Comparison of ENCODE assay signal across 8 cellular contexts in the genomic region with DNA sequence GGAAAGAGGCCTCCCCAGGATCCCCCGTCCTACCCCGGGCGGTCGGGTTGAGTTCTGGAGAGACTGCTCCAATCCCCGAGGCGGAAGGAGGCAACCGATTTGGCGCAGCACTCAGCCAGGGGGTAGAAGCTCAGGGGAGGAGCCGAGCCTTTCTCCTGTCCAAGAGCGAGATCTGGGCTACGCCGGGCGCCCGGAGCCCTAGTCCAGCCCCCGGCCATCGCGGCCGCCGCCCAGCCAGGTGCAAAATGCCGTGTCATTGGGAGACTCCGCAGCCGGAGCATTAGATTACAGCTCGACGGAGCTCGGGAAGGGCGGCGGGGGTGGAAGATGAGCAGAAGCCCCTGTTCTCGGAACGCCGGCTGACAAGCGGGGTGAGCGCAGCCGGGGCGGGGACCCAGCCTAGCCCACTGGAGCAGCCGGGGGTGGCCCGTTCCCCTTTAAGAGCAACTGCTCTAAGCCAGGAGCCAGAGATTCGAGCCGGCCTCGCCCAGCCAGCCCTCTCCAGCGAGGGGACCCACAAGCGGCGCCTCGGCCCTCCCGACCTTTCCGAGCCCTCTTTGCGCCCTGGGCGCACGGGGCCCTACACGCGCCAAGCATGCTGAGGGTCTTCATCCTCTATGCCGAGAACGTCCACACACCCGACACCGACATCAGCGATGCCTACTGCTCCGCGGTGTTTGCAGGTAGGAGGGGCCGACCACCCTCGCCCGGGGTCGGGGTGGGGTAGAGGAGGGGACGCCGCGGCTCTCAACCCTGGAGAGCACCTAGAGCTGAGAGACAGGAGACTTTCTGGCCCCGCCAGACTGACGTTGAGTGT. TPM values are rescaled to one million over a fixed set of nuclear protein-coding genes. Genes with fewer than 3 reads are reported as not detected.
DNase-seq lines count a peak whose midpoint lies in the region; ATAC-seq and TF ChIP-seq lines count a peak whose summit lies in the region.

TSS of gene DYSF (plus strand) at position 158 of the 817 bp plus-strand sequence.

- peaks cover 5% of the 10 kb centered on the region for H3K79me1 ChIP-seq in mesenchymal stem cell (replicated peaks; ENCODE audit: low read length, poor library complexity, severe bottlenecking)

- no peak for TF ChIP-seq POLR2A in thyroid gland (IDR thresholded peaks at IDR 0.05)
- no peak for TF ChIP-seq POLR2A in GM18505 (IDR thresholded peaks at IDR 0.05; ENCODE audit: borderline replicate concordance, extremely low read depth, insufficient read depth, insufficient read length)

- peak within 1 kb of the TSS; percentile 9 for H2BK15ac ChIP-seq in mesenchymal stem cell (ENCODE audit: low read depth, poor library complexity, severe bottlenecking)

- peak within 1 kb of the TSS in 1 of 2 experiments; percentile 16 for H3K23ac ChIP-seq in mesenchymal stem cell (ENCODE audit: low read length in 2 of 2)

- peak within 1 kb of the TSS; percentile 92 for H2AK5ac ChIP-seq in mesenchymal stem cell (ENCODE audit: low read length, severe bottlenecking)

- H3K9me3 ChIP-seq in ectodermal cell (ENCODE audit: control insufficient read depth, low read length) (no peaks in the 10 kb centered on the region), mesenchymal stem cell (ENCODE audit: control insufficient read depth, low read length) (no peaks in the 10 kb centered on the region), thyroid gland (no peaks in the 10 kb centered on the region)

- H4K8ac ChIP-seq in mesenchymal stem cell (ENCODE audit: low read length) = no peak within 1 kb of the TSS

- H3K18ac ChIP-seq in mesenchymal stem cell (ENCODE audit: low read depth in 1 of 2, low read length in 2 of 2) = peak within 1 kb of the TSS in 1 of 2 experiments; percentile 49

- H3K4me2 ChIP-seq in mesenchymal stem cell (ENCODE audit: low read length, poor library complexity, severe bottlenecking) = peak within 1 kb of the TSS; percentile 91

- no peak within 1 kb of the TSS for H4K91ac ChIP-seq in mesenchymal stem cell (ENCODE audit: low read length)

- TF ChIP-seq CTCF in thyroid gland (IDR thresholded peaks at IDR 0.05) = no peak

- no peak within 1 kb of the TSS for H2BK120ac ChIP-seq in mesenchymal stem cell (ENCODE audit: low read depth, low read length)

- H3K27ac ChIP-seq in ectodermal cell (ENCODE audit: insufficient read depth, low read depth, low read length, poor library complexity, severe bottlenecking) (no peak within 1 kb of the TSS), mesenchymal stem cell (ENCODE audit: low read length, poor library complexity, severe bottlenecking) (peak within 1 kb of the TSS; percentile 98), thyroid gland (peak within 1 kb of the TSS in 1 of 3 donors; percentile 12)

- DNase-seq in ELF-1 (ENCODE audit: low read depth, low spot score) (peak; percentile 90), NOMO-1 treated with dmso at 0.1 percent for 144 hours (lab: John Stamatoyannopoulos, UW; ENCODE audit: unreplicated experiment) (peak; percentile 54), mesenchymal stem cell (peak; percentile 37), thyroid gland (peak; percentile 39 to 52), NCI-H2196 (lab: John Stamatoyannopoulos, UW; ENCODE audit: unreplicated experiment) (no peak), hippocampal formation (lab: John Stamatoyannopoulos, UW) (no peak)

- 1 to 2% methylated on average over 66 of the region's 66 CpGs for WGBS in ectodermal cell, 2 experiments
- WGBS in mesenchymal stem cell = 4% methylated on average over 62 of the region's 66 CpGs
- WGBS in thyroid gland, 2 donors = 3 to 4% methylated on average over 25 to 26 of the region's 66 CpGs

- peak within 1 kb of the TSS; percentile 29 for H3K4me3 ChIP-seq in ectodermal cell (ENCODE audit: insufficient read depth, low read depth, low read length)
- H3K4me3 ChIP-seq in mesenchymal stem cell (ENCODE audit: insufficient read depth in 1 of 2, low read depth in 1 of 2, low read length in 2 of 2) = peak within 1 kb of the TSS; percentile 70 to 77
- peak within 1 kb of the TSS in 2 of 3 donors; percentile 13 to 27 for H3K4me3 ChIP-seq in thyroid gland (replicated peaks in 1 of 3)

- no peak within 1 kb of the TSS for H3K14ac ChIP-seq in mesenchymal stem cell (ENCODE audit: low read length in 2 of 2)

- H3K4me1 ChIP-seq in ectodermal cell (ENCODE audit: control insufficient read depth, insufficient read depth, low read length) (peaks cover 27% of the 10 kb centered on the region), mesenchymal stem cell (ENCODE audit: control insufficient read depth, insufficient read depth, low read depth, low read length) (peaks cover 42% of the 10 kb centered on the region), thyroid gland (peaks cover 6 to 10% of the 10 kb centered on the region in 2 donors)

- peak within 1 kb of the TSS; percentile 46 for H3K9ac ChIP-seq in mesenchymal stem cell (ENCODE audit: low read length)

- H2BK12ac ChIP-seq in mesenchymal stem cell (ENCODE audit: low read length in 2 of 2) = no peak within 1 kb of the TSS

- H2BK5ac ChIP-seq in mesenchymal stem cell (ENCODE audit: low read depth, low read length, poor library complexity, severe bottlenecking) = peak within 1 kb of the TSS; percentile 24

- peaks cover 30% of the 10 kb centered on the region for H3K27me3 ChIP-seq in ectodermal cell (ENCODE audit: control insufficient read depth, insufficient read depth, low read length, poor library complexity, severe bottlenecking)
- peaks cover 0 to 47% of the 10 kb centered on the region in 2 experiments for H3K27me3 ChIP-seq in mesenchymal stem cell (ENCODE audit: control insufficient read depth in 1 of 2, insufficient read depth in 1 of 2, low read length in 2 of 2)
- no peaks in the 10 kb centered on the region for H3K27me3 ChIP-seq in thyroid gland

- H3K4ac ChIP-seq in mesenchymal stem cell (ENCODE audit: low read depth in 1 of 2, low read length in 2 of 2) = no peak within 1 kb of the TSS

- intact Hi-C loops in thyroid gland (cut with DNase I) = no loop called here

- no peak for ATAC-seq in GM18505 (IDR thresholded peaks at IDR 0.05; ENCODE audit: unreplicated experiment)

- H3K36me3 ChIP-seq in ectodermal cell (ENCODE audit: control insufficient read depth, insufficient read depth, low read length) (no peaks in the 10 kb centered on the region), mesenchymal stem cell (ENCODE audit: control insufficient read depth in 1 of 2, insufficient read depth in 2 of 2, low read depth in 1 of 2, low read length in 2 of 2) (peaks cover 0 to 6% of the 10 kb centered on the region in 2 experiments), thyroid gland (no peaks in the 10 kb centered on the region)

- no peak within 1 kb of the TSS for H2AFZ ChIP-seq in mesenchymal stem cell (ENCODE audit: low read depth, low read length)

RNA-seq across cellular contexts. Expression of gene DYSF, which starts in this region (rescaled TPM):
- polyA plus RNA-seq in ectodermal cell (2013, experiment 1 of 4) = 2.1 TPM
- 1.7 TPM for polyA plus RNA-seq in ectodermal cell (2013, experiment 2 of 4)
- polyA plus RNA-seq in ectodermal cell (2013, experiment 3 of 4) = 1.2 TPM
- polyA plus RNA-seq in ectodermal cell (2013, experiment 4 of 4) = 0.97 TPM
- 0.33 TPM for polyA plus RNA-seq in mesenchymal stem cell (2013, experiment 1 of 2)
- polyA plus RNA-seq in mesenchymal stem cell (2013, experiment 2 of 2) = 0.37 TPM
- 10 to 100 TPM; 10.3 to 14.9 (median 14.4) TPM for total RNA-seq in thyroid gland

Comparison
In these comparisons a context has a peak if more than half of its experiments do, and no peak if none do; other contexts are left out.
1. DNase-seq: peak in ELF-1 (single experiment), NOMO-1 treated with dmso at 0.1 percent for 144 hours (single experiment), mesenchymal stem cell (single experiment) and thyroid gland (2 of 2); none in NCI-H2196 (single experiment) and hippocampal formation (0 of 2).
2. H3K4me3 ChIP-seq: peak in every context shown above with its lines; median percentile 74 in mesenchymal stem cell; 29 in ectodermal cell; 20 in thyroid gland.